In the genomic region with DNA sequence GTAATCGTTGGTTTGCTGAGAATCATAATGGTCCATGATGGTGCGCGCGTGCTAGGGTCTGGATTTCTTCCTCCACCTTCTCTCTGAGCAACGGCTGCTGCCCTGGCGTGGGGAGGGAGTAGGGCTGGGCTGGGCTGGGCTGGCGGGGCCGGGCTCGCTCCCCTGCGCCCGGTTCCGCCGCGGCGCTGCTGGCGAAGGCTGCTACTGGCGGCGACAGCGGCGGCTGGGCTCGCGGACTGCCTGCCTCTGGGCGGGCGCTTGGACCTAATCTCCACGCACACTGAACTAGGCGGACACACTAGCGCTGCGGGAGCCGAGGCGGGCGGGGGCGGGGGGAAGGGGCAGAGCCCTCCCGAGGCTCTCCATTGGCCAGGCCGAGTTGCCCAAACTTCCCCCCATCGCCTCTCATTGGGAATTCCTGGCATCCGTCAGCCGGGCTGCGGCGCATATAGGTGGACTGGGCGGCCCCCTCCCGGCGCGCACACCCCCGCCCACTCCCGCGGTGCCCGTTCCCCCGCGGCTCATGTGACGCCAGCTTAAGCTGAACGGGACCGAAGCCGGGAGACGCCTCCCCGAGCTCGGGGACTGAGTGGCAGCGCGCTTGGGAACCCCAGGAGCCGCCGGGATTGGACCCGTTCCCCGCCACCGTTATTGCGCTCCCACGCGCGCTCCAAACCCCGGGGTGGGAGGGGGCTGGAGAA, we compare ENCODE assay signal across 8 cellular contexts. TPM values are rescaled to one million over a fixed set of nuclear protein-coding genes. Genes with fewer than 3 reads are reported as not detected.
A peak's percentile ranks its signal among the peaks of the same experiment; 100 is the strongest.
DNase-seq lines count a peak whose midpoint lies in the region; ATAC-seq, FAIRE-seq and TF ChIP-seq lines count a peak whose summit lies in the region.

A gene (minus strand): TSS at position 282 of the 701 bp plus-strand sequence. CDS start 246 bp downstream, at position 36.

- H4K20me1 ChIP-seq in keratinocyte (ENCODE audit: control insufficient read depth, extremely low read depth, insufficient read depth, low read length) = peaks cover 18% of the 10 kb centered on the region

- H3K36me3 ChIP-seq in keratinocyte (ENCODE audit: control insufficient read depth in 2 of 2, extremely low read depth in 1 of 2, insufficient read depth in 2 of 2, low read length in 2 of 2) (peaks cover 9 to 31% of the 10 kb centered on the region in 2 experiments), spleen (peaks cover 0 to 10% (median 0%) of the 10 kb centered on the region in 6 donors)

- intact Hi-C loops in spleen (cut with DNase I; ENCODE audit: low total_unique reads) = no loop called here

- H3K4me3 ChIP-seq in choroid plexus epithelial cell (ENCODE audit: low read depth, low read length) = peak within 1 kb of the TSS; percentile 96
- peak within 1 kb of the TSS; percentile 86 to 92 (median 91) for H3K4me3 ChIP-seq in keratinocyte (ENCODE audit: control insufficient read depth in 2 of 3, extremely low read depth in 1 of 3, insufficient read depth in 2 of 3, low read depth in 1 of 3, low read length in 3 of 3)
- peak within 1 kb of the TSS; percentile 69 to 84 (median 75) for H3K4me3 ChIP-seq in spleen

- TF ChIP-seq CTCF in choroid plexus epithelial cell (conservative IDR thresholded peaks at IDR 0.05; ENCODE audit: low read depth, low read length) = no peak
- no peak for TF ChIP-seq CTCF in keratinocyte (optimal IDR thresholded peaks at IDR 0.05 in 1 of 3, IDR thresholded peaks at IDR 0.05 in 1 of 3, conservative IDR thresholded peaks at IDR 0.05 in 1 of 3; ENCODE audit: extremely low read depth in 1 of 3, insufficient read depth in 2 of 3, low read length in 3 of 3)
- TF ChIP-seq CTCF in spleen (IDR thresholded peaks at IDR 0.05 in 8 of 11, conservative IDR thresholded peaks at IDR 0.05 in 3 of 11) = no peak

- ATAC-seq in HG02981 (IDR thresholded peaks at IDR 0.05; ENCODE audit: unreplicated experiment) (peak; percentile 51), HG03469 (IDR thresholded peaks at IDR 0.05; ENCODE audit: unreplicated experiment) (no peak)

- peak within 1 kb of the TSS; percentile 91 for H3K9ac ChIP-seq in keratinocyte (ENCODE audit: control insufficient read depth, extremely low read depth, insufficient read depth, low read length)

- DNase-seq in COLO668 (lab: John Stamatoyannopoulos, UW; ENCODE audit: unreplicated experiment) = peak; percentile 96
- DNase-seq in NCI-H510A (lab: John Stamatoyannopoulos, UW) = peak; percentile 92
- peak; percentile 83 for DNase-seq in activated CD4-positive, alpha-beta T cell treated with anti-CD3 and anti-CD28 coated beads for 48 hours
- peak; percentile 98 for DNase-seq in choroid plexus epithelial cell (ENCODE audit: low read depth)
- DNase-seq in keratinocyte (ENCODE audit: low read depth, low spot score) = peak; percentile 77
- peak; percentile 94 for DNase-seq in spleen

- peaks cover 49% of the 10 kb centered on the region for H3K79me2 ChIP-seq in keratinocyte (ENCODE audit: control insufficient read depth, insufficient read depth, low read length)

- WGBS in spleen, 5 donors = 0 to 1% (median 1%) methylated on average over 15 to 68 of the region's 68 CpGs

- no peak for FAIRE-seq in keratinocyte (lab: Jason Lieb, UNC)

- H3K9me1 ChIP-seq in keratinocyte (ENCODE audit: control insufficient read depth, extremely low read depth, insufficient read depth, low read length) = peaks cover 5% of the 10 kb centered on the region

- no peaks in the 10 kb centered on the region for H3K27me3 ChIP-seq in keratinocyte (ENCODE audit: control insufficient read depth, extremely low read depth, insufficient read depth, low read length)
- peaks cover 0 to 53% (median 27%) of the 10 kb centered on the region in 7 donors for H3K27me3 ChIP-seq in spleen (replicated peaks in 1 of 7)

- H3K9me3 ChIP-seq in keratinocyte (ENCODE audit: control insufficient read depth, low read depth, low read length) (no peaks in the 10 kb centered on the region), spleen (no peaks in the 10 kb centered on the region)

- H3K27ac ChIP-seq in keratinocyte (ENCODE audit: control insufficient read depth, insufficient read depth, low read length) = peak within 1 kb of the TSS; percentile 87
- peak within 1 kb of the TSS; percentile 70 to 97 (median 93) for H3K27ac ChIP-seq in spleen

- H2AFZ ChIP-seq in keratinocyte (ENCODE audit: control insufficient read depth, low read length) = peak within 1 kb of the TSS; percentile 53

- dilution Hi-C loops in keratinocyte (cut with MboI; ENCODE audit: extremely low pct_ligation_motif_present, low sequenced_read_pairs) = no loop called here

- H3K4me1 ChIP-seq in keratinocyte (ENCODE audit: control insufficient read depth, extremely low read depth, insufficient read depth, low read length) (peaks cover 50% of the 10 kb centered on the region), spleen (peaks cover 14 to 72% (median 53%) of the 10 kb centered on the region in 6 donors)

- TF ChIP-seq POLR2A in spleen (IDR thresholded peaks at IDR 0.05) = peak in 1 of 3 donors; percentile 63

- peak within 1 kb of the TSS; percentile 96 for H3K4me2 ChIP-seq in keratinocyte (ENCODE audit: control insufficient read depth, extremely low read depth, insufficient read depth, low read depth, low read length)

RNA-seq across cellular contexts. Expression of the gene that starts here (rescaled TPM):
- polyA plus RNA-seq in keratinocyte (394 to 1,027 TPM (median 558 TPM) in 3 replicates), spleen (10 to 100 TPM; 15.4 to 33.0 (median 26.0) TPM)
- polyA plus RNA-seq in keratinocyte (2011; ENCODE audit: low read depth) = 195 TPM
- polyA plus RNA-seq in keratinocyte (2011; cell fraction: cytosol; rRNA removed) = 508 and 647 TPM in 2 replicates
- polyA plus RNA-seq in keratinocyte (2011; cell fraction: nucleus; rRNA removed) = 807 and 940 TPM in 2 replicates
- 200 and 858 TPM in 2 replicates for polyA plus RNA-seq in keratinocyte (2012; ENCODE audit: low replicate concordance)
- 613 to 2,215 TPM (median 836 TPM) in 3 replicates for polyA minus RNA-seq in keratinocyte
- polyA minus RNA-seq in keratinocyte (2011; cell fraction: cytosol; rRNA and poly(A)+ RNA removed) = 1,064 TPM
- polyA minus RNA-seq in keratinocyte (2011; cell fraction: nucleus; rRNA and poly(A)+ RNA removed) = 724 and 945 TPM in 2 replicates
- 100 to 1,000 TPM in 5 of 7 donors, 10 to 100 TPM in 2; 87.3 to 315 (median 121) TPM for total RNA-seq in spleen

Comparison
In these comparisons a context has a peak if more than half of its experiments do, and no peak if none do; other contexts are left out.
1. RNA of the gene that starts here (polyA plus RNA-seq): 195 to 1,027 TPM in keratinocyte; 15.4 to 33.0 TPM in spleen; every median in the first group is over 4 times any median in the second.
2. Peak in every context shown above with its lines, with median percentiles within 50 percentile points of each other: DNase-seq and H3K4me3 ChIP-seq.